1 cellular context compared by ENCODE assay signal in the genomic region with DNA sequence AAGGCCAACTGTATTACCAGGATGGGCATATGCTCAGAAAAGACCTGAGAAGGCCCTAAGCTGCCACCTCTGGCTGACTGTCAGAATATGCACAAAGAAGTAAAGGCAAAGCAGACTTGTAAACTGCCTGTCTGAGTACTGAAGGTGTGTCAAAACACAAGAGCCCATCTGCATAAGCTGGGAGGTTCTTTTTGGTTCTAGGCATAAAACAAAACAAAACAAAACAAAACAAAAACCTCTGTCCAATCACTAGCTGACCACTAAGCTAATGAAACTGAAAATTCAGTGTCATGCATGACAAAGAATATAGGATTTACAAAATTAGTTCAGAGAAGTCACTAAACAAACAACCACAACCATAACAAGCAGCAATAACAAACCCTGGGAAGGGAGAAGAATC.
TF ChIP-seq lines count a peak whose summit lies in the region.

No MANE protein-coding gene starts in this region.

TF ChIP-seq in SK-N-SH, 30 proteins besides CTCF, POLR2A, EP300 and RAD21 (continued from another document):
- TF ChIP-seq, protein P1, sequence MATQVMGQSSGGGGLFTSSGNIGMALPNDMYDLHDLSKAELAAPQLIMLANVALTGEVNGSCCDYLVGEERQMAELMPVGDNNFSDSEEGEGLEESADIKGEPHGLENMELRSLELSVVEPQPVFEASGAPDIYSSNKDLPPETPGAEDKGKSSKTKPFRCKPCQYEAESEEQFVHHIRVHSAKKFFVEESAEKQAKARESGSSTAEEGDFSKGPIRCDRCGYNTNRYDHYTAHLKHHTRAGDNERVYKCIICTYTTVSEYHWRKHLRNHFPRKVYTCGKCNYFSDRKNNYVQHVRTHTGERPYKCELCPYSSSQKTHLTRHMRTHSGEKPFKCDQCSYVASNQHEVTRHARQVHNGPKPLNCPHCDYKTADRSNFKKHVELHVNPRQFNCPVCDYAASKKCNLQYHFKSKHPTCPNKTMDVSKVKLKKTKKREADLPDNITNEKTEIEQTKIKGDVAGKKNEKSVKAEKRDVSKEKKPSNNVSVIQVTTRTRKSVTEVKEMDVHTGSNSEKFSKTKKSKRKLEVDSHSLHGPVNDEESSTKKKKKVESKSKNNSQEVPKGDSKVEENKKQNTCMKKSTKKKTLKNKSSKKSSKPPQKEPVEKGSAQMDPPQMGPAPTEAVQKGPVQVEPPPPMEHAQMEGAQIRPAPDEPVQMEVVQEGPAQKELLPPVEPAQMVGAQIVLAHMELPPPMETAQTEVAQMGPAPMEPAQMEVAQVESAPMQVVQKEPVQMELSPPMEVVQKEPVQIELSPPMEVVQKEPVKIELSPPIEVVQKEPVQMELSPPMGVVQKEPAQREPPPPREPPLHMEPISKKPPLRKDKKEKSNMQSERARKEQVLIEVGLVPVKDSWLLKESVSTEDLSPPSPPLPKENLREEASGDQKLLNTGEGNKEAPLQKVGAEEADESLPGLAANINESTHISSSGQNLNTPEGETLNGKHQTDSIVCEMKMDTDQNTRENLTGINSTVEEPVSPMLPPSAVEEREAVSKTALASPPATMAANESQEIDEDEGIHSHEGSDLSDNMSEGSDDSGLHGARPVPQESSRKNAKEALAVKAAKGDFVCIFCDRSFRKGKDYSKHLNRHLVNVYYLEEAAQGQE (IDR thresholded peaks at IDR 0.05; ENCODE audit: low read depth, low read length): no peak
- TF ChIP-seq NFIC (IDR thresholded peaks at IDR 0.05; ENCODE audit: borderline replicate concordance) (no peak), MAX (IDR thresholded peaks at IDR 0.05; ENCODE audit: low read depth) (no peak), GABPA (IDR thresholded peaks at IDR 0.05; ENCODE audit: low read depth) (no peak)
TF ChIP-seq in SK-N-SH: peak in this region for 0.
